2 cellular contexts compared by ENCODE assay signal in the genomic region with DNA sequence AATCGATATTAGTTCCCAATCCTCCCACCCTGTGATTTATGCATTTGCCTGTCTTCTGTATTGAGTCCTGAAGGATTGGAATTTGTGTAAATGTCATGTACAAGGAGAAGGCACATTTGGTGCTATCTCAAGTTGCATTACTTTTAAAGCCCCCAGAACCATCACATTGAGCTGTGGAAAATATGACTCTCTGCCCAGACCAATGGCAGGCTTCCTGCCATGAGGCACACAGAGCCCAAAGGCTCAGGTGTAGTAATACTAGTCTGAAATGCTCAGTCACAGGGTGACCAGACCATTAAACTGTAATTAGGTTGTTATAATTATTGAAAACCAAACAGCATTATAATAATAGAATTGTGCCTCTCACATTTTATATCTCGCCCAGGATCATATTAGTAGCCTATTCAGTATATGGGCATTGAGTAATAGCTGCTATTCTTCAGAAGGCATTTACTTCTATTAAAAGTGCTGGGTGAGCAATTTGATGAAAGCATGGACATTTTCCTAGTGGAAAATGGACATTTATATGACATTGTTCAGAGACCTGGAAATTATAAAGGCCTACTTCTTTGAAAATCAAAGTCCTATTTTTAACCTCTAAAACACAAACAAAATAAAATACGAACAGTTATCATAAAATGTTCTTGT.
TF ChIP-seq lines count a peak whose summit lies in the region.

No MANE protein-coding gene starts in this region.

TF ChIP-seq in SK-N-SH, 30 proteins besides CTCF, POLR2A, EP300 and RAD21 (continued from another document):
- TF ChIP-seq, protein P1, sequence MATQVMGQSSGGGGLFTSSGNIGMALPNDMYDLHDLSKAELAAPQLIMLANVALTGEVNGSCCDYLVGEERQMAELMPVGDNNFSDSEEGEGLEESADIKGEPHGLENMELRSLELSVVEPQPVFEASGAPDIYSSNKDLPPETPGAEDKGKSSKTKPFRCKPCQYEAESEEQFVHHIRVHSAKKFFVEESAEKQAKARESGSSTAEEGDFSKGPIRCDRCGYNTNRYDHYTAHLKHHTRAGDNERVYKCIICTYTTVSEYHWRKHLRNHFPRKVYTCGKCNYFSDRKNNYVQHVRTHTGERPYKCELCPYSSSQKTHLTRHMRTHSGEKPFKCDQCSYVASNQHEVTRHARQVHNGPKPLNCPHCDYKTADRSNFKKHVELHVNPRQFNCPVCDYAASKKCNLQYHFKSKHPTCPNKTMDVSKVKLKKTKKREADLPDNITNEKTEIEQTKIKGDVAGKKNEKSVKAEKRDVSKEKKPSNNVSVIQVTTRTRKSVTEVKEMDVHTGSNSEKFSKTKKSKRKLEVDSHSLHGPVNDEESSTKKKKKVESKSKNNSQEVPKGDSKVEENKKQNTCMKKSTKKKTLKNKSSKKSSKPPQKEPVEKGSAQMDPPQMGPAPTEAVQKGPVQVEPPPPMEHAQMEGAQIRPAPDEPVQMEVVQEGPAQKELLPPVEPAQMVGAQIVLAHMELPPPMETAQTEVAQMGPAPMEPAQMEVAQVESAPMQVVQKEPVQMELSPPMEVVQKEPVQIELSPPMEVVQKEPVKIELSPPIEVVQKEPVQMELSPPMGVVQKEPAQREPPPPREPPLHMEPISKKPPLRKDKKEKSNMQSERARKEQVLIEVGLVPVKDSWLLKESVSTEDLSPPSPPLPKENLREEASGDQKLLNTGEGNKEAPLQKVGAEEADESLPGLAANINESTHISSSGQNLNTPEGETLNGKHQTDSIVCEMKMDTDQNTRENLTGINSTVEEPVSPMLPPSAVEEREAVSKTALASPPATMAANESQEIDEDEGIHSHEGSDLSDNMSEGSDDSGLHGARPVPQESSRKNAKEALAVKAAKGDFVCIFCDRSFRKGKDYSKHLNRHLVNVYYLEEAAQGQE (IDR thresholded peaks at IDR 0.05; ENCODE audit: low read depth, low read length), result no peak
- TF ChIP-seq, protein P2, sequence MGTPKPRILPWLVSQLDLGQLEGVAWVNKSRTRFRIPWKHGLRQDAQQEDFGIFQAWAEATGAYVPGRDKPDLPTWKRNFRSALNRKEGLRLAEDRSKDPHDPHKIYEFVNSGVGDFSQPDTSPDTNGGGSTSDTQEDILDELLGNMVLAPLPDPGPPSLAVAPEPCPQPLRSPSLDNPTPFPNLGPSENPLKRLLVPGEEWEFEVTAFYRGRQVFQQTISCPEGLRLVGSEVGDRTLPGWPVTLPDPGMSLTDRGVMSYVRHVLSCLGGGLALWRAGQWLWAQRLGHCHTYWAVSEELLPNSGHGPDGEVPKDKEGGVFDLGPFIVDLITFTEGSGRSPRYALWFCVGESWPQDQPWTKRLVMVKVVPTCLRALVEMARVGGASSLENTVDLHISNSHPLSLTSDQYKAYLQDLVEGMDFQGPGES (IDR thresholded peaks at IDR 0.05; ENCODE audit: low read depth, low read length), result no peak
- TF ChIP-seq TAF1 (IDR thresholded peaks at IDR 0.05; ENCODE audit: borderline replicate concordance, low read depth, low read length) (no peak), CHD2 (IDR thresholded peaks at IDR 0.05; ENCODE audit: low read length, partially characterized antibody) (no peak), RFX5 (IDR thresholded peaks at IDR 0.05; ENCODE audit: low read length) (no peak), NFIC (IDR thresholded peaks at IDR 0.05; ENCODE audit: borderline replicate concordance) (no peak), ELF1 (IDR thresholded peaks at IDR 0.05) (no peak)
- TF ChIP-seq, protein P3, sequence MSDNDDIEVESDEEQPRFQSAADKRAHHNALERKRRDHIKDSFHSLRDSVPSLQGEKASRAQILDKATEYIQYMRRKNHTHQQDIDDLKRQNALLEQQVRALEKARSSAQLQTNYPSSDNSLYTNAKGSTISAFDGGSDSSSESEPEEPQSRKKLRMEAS (IDR thresholded peaks at IDR 0.05; ENCODE audit: low read depth), result no peak

TF ChIP-seq in SK-N-SH treated with all-trans-retinoic acid at 6 μM for 48 hours, 23 proteins besides CTCF, POLR2A, EP300 and RAD21 (continued from another document):
- TF ChIP-seq, protein P4, sequence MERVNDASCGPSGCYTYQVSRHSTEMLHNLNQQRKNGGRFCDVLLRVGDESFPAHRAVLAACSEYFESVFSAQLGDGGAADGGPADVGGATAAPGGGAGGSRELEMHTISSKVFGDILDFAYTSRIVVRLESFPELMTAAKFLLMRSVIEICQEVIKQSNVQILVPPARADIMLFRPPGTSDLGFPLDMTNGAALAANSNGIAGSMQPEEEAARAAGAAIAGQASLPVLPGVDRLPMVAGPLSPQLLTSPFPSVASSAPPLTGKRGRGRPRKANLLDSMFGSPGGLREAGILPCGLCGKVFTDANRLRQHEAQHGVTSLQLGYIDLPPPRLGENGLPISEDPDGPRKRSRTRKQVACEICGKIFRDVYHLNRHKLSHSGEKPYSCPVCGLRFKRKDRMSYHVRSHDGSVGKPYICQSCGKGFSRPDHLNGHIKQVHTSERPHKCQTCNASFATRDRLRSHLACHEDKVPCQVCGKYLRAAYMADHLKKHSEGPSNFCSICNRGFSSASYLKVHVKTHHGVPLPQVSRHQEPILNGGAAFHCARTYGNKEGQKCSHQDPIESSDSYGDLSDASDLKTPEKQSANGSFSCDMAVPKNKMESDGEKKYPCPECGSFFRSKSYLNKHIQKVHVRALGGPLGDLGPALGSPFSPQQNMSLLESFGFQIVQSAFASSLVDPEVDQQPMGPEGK (CRISPR knock-in tag; IDR thresholded peaks at IDR 0.05; ENCODE audit: borderline replicate concordance), result no peak
- TF ChIP-seq CSDC2 (CRISPR knock-in tag; IDR thresholded peaks at IDR 0.05), result no peak
- TF ChIP-seq ZFP30 (CRISPR knock-in tag; IDR thresholded peaks at IDR 0.05), result no peak
- TF ChIP-seq, protein P5, sequence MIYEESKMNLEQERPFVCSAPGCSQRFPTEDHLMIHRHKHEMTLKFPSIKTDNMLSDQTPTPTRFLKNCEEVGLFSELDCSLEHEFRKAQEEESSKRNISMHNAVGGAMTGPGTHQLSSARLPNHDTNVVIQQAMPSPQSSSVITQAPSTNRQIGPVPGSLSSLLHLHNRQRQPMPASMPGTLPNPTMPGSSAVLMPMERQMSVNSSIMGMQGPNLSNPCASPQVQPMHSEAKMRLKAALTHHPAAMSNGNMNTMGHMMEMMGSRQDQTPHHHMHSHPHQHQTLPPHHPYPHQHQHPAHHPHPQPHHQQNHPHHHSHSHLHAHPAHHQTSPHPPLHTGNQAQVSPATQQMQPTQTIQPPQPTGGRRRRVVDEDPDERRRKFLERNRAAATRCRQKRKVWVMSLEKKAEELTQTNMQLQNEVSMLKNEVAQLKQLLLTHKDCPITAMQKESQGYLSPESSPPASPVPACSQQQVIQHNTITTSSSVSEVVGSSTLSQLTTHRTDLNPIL (CRISPR knock-in tag; IDR thresholded peaks at IDR 0.05; ENCODE audit: low read depth), result no peak
- TF ChIP-seq OSR1 (CRISPR knock-in tag; IDR thresholded peaks at IDR 0.05), result no peak
- no peak for TF ChIP-seq ISL1 (CRISPR knock-in tag; IDR thresholded peaks at IDR 0.05)
- no peak for TF ChIP-seq SNAI2 (CRISPR knock-in tag; IDR thresholded peaks at IDR 0.05)
- TF ChIP-seq ZFP3 (CRISPR knock-in tag; IDR thresholded peaks at IDR 0.05), result no peak
- TF ChIP-seq, protein P6, sequence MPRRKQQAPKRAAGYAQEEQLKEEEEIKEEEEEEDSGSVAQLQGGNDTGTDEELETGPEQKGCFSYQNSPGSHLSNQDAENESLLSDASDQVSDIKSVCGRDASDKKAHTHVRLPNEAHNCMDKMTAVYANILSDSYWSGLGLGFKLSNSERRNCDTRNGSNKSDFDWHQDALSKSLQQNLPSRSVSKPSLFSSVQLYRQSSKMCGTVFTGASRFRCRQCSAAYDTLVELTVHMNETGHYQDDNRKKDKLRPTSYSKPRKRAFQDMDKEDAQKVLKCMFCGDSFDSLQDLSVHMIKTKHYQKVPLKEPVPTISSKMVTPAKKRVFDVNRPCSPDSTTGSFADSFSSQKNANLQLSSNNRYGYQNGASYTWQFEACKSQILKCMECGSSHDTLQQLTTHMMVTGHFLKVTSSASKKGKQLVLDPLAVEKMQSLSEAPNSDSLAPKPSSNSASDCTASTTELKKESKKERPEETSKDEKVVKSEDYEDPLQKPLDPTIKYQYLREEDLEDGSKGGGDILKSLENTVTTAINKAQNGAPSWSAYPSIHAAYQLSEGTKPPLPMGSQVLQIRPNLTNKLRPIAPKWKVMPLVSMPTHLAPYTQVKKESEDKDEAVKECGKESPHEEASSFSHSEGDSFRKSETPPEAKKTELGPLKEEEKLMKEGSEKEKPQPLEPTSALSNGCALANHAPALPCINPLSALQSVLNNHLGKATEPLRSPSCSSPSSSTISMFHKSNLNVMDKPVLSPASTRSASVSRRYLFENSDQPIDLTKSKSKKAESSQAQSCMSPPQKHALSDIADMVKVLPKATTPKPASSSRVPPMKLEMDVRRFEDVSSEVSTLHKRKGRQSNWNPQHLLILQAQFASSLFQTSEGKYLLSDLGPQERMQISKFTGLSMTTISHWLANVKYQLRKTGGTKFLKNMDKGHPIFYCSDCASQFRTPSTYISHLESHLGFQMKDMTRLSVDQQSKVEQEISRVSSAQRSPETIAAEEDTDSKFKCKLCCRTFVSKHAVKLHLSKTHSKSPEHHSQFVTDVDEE (CRISPR knock-in tag; IDR thresholded peaks at IDR 0.05), result no peak
- TF ChIP-seq RARB (CRISPR knock-in tag; IDR thresholded peaks at IDR 0.05), result no peak
- TF ChIP-seq TOX (CRISPR knock-in tag; IDR thresholded peaks at IDR 0.05; ENCODE audit: borderline replicate concordance), result no peak
